Comparison of ENCODE assay signal across 18 cellular contexts in the genomic region with DNA sequence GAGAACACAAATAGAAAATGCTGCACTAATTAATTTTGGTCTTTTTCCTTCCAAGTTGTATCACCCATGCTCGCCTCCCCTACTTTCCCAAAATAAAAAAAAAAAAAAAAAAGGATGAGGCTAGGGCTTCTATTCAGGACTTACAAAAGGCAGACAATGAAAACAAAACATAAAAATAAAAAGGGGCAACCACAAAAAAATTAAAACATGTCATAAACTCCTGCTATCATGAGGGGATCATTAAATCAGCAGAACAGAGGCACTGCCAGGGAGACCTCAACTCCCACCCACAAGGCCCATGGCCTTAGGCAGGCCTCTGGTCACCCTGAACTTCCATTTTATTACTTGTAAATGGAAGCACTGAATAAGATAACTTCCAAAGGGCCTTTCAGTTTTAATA. TPM values are rescaled to one million over a fixed set of nuclear protein-coding genes. Genes with fewer than 3 reads are reported as not detected.
A peak's percentile ranks its signal among the peaks of the same experiment; 100 is the strongest.
DNase-seq lines count a peak whose midpoint lies in the region; ATAC-seq, FAIRE-seq and TF ChIP-seq lines count a peak whose summit lies in the region.
"Had no signal": no experiment of that assay in that cellular context is flagged by ENCODE, and none has a peak within 500 bp of the region (broad histone marks: within the 10 kb centered on the region; RNA-seq: fewer than 3 reads in every experiment).

No MANE protein-coding gene starts in this region.

- peaks cover 14% of the 10 kb centered on the region for H4K20me1 ChIP-seq in smooth muscle cell (ENCODE audit: low read depth)

- H3K4me1 ChIP-seq in adrenal gland (replicated peaks in 1 of 2) (peaks cover 44 to 61% of the 10 kb centered on the region in 2 donors), smooth muscle cell (ENCODE audit: low read depth) (peaks cover 12% of the 10 kb centered on the region), vagina (peaks cover 6% of the 10 kb centered on the region)
- H3K4me1 ChIP-seq: BE2C had no signal

- intact Hi-C loops in adrenal gland (cut with DNase I): no loop called here
- intact Hi-C loops in vagina (cut with DNase I): no loop called here

- TF ChIP-seq CTCF in adrenal gland (IDR thresholded peaks at IDR 0.05): no peak
- TF ChIP-seq CTCF in smooth muscle cell (IDR thresholded peaks at IDR 0.05; ENCODE audit: borderline replicate concordance, insufficient read depth, poor library complexity, severe bottlenecking): no peak
- TF ChIP-seq CTCF in vagina (IDR thresholded peaks at IDR 0.05): no peak

- 43 to 59% (median 50%) methylated on average over 1 of the region's 1 CpG for WGBS in adrenal gland, 4 donors
- 85% methylated on average over 1 of the region's 1 CpG for WGBS in smooth muscle cell (ENCODE audit: low lambda C conversion rate)

- DNase-seq in adrenal gland (no peak), smooth muscle cell (lab: John Stamatoyannopoulos, UW; ENCODE audit: unreplicated experiment) (no peak), vagina (ENCODE audit: extremely low spot score in 2 of 2) (no peak), Ammon's horn (ENCODE audit: low spot score) (no peak), NCI-H2227 (lab: John Stamatoyannopoulos, UW; ENCODE audit: unreplicated experiment) (no peak)
- DNase-seq: BE2C; CD4-positive, alpha-beta memory T cell; DMS79; HCEC 1CT had no signal

- TF ChIP-seq POLR2A in adrenal gland (IDR thresholded peaks at IDR 0.05) (no peak), vagina (IDR thresholded peaks at IDR 0.05) (no peak)

- no peak overlapping the region for H3K4me3 ChIP-seq in adrenal gland
- H3K4me3 ChIP-seq in smooth muscle cell: no peak overlapping the region
- H3K4me3 ChIP-seq in vagina: no peak overlapping the region

- H3K27ac ChIP-seq in adrenal gland: peak overlapping the region in 4 of 5 donors; percentile 47 to 90 (median 79)
- peak overlapping the region; percentile 48 for H3K27ac ChIP-seq in smooth muscle cell (ENCODE audit: low read depth)
- no peak overlapping the region for H3K27ac ChIP-seq in vagina
- H3K27ac ChIP-seq: C4-2B had no signal

- peak; percentile 17 for FAIRE-seq in islet of Langerhans (lab: Jason Lieb, UNC)
- FAIRE-seq: A204.1, G401.6, GM12892, H1, HepG2, HTR-8/SVneo had no signal

- no peak overlapping the region for H2AFZ ChIP-seq in smooth muscle cell (ENCODE audit: low read depth)

- H3K9me3 ChIP-seq in adrenal gland (replicated peaks in 1 of 3) (no peaks in the 10 kb centered on the region), smooth muscle cell (replicated peaks; ENCODE audit: low read depth) (no peaks in the 10 kb centered on the region), vagina (no peaks in the 10 kb centered on the region)
- H3K9me3 ChIP-seq: BE2C had no signal

- no peak overlapping the region for H3K4me2 ChIP-seq in smooth muscle cell

- H3K27me3 ChIP-seq in adrenal gland (no peaks in the 10 kb centered on the region), smooth muscle cell (ENCODE audit: low read depth) (no peaks in the 10 kb centered on the region), vagina (no peaks in the 10 kb centered on the region)
- H3K27me3 ChIP-seq: BE2C had no signal

- H3F3A ChIP-seq in smooth muscle cell (ENCODE audit: low read depth): peaks cover 10% of the 10 kb centered on the region

- no peak overlapping the region for H3K9ac ChIP-seq in smooth muscle cell (ENCODE audit: low read depth)

- ATAC-seq in GM21528 (IDR thresholded peaks at IDR 0.05; ENCODE audit: low FRiP score, unreplicated experiment): no peak
- ATAC-seq: HepG2 had no signal

- no peaks in the 10 kb centered on the region for H3K36me3 ChIP-seq in adrenal gland (replicated peaks in 1 of 2)
- H3K36me3 ChIP-seq in smooth muscle cell (ENCODE audit: low read depth): no peaks in the 10 kb centered on the region
- H3K36me3 ChIP-seq in vagina: no peaks in the 10 kb centered on the region
- H3K36me3 ChIP-seq: BE2C had no signal

- H3K79me2 ChIP-seq in smooth muscle cell (ENCODE audit: low read depth): peaks cover 36% of the 10 kb centered on the region

RNA-seq across cellular contexts. Expression of a gene that starts 23.3 kb away (rescaled TPM):
- 100 to 1,000 TPM; 123 to 173 (median 140) TPM for total RNA-seq in adrenal gland
- polyA plus RNA-seq in adrenal gland: 100 to 1,000 TPM in 1 of 3 donors, 10 to 100 TPM in 2; 36.5 to 236 (median 53.3) TPM
- 22.5 and 26.9 TPM in 2 replicates for total RNA-seq in smooth muscle cell
- 11.5 and 29.7 TPM in 2 replicates for polyA plus RNA-seq in smooth muscle cell
- 53.0 TPM for total RNA-seq in vagina
- total RNA-seq: HepG2 had no signal
- polyA plus RNA-seq: HepG2 had no signal
